In genomic region chr13:113043001-113043630, GRCh38 we compare ENCODE assay signal across 28 cellular contexts.
"Had no signal": no experiment of that assay in that cellular context is flagged by ENCODE, and none has a peak within 500 bp of the region (broad histone marks: within the 10 kb centered on the region; RNA-seq: fewer than 3 reads in every experiment).

No MANE protein-coding gene starts in this region.

- H3K4me3 Mint-ChIP-seq: activated CD4-positive, alpha-beta memory T cell treated with anti-CD3 and anti-CD28 coated beads for 36 hours; activated CD4-positive, alpha-beta T cell treated with anti-CD3 and anti-CD28 coated beads, Interleukin-2, amount 10 ng/mL, durations not matched to agents 24 days and 14 days; activated naive CD4-positive, alpha-beta T cell treated with anti-CD3 and anti-CD28 coated beads, Interleukin-2, amount 10 ng/mL, durations not matched to agents 7 days and 5 days; activated naive CD8-positive, alpha-beta T cell treated with anti-CD3 and anti-CD28 coated beads, Interleukin-2, amount 10 ng/mL, durations not matched to agents 7 days and 5 days; naive B cell; nephron progenitor cell; stimulated activated naive CD8-positive, alpha-beta T cell treated with anti-CD3 and anti-CD28 coated beads, Interleukin-15, Interleukin-2, amounts not matched to agents 100 ng/mL and 50 ng/mL, for 24 hours; T-helper 1 cell treated with Interleukin-12 subunit alpha and Interleukin-12 subunit beta and Interleukin-4 antibody, amounts not matched to agents 30 μg/mL and 1 μg/mL, for 36 hours had no signal

- H3K27ac Mint-ChIP-seq: activated CD4-positive, alpha-beta memory T cell treated with anti-CD3 and anti-CD28 coated beads for 36 hours; activated CD4-positive, alpha-beta T cell treated with anti-CD3 and anti-CD28 coated beads, Interleukin-2, amount 10 ng/mL, durations not matched to agents 24 days and 14 days; activated naive CD4-positive, alpha-beta T cell treated with anti-CD3 and anti-CD28 coated beads, Interleukin-2, amount 10 ng/mL, durations not matched to agents 7 days and 5 days; activated naive CD8-positive, alpha-beta T cell treated with anti-CD3 and anti-CD28 coated beads, Interleukin-2, amount 10 ng/mL, durations not matched to agents 7 days and 5 days; nephron progenitor cell; stimulated activated naive CD8-positive, alpha-beta T cell treated with anti-CD3 and anti-CD28 coated beads, Interleukin-15, Interleukin-2, amounts not matched to agents 100 ng/mL and 50 ng/mL, for 24 hours; T-helper 1 cell treated with Interleukin-12 subunit alpha and Interleukin-12 subunit beta and Interleukin-4 antibody, amounts not matched to agents 30 μg/mL and 1 μg/mL, for 36 hours had no signal

- H3K27me3 Mint-ChIP-seq: activated CD4-positive, alpha-beta memory T cell treated with anti-CD3 and anti-CD28 coated beads for 36 hours; activated CD4-positive, alpha-beta T cell treated with anti-CD3 and anti-CD28 coated beads, Interleukin-2, amount 10 ng/mL, durations not matched to agents 24 days and 14 days; activated naive CD4-positive, alpha-beta T cell treated with anti-CD3 and anti-CD28 coated beads, Interleukin-2, amount 10 ng/mL, durations not matched to agents 7 days and 5 days; activated naive CD8-positive, alpha-beta T cell treated with anti-CD3 and anti-CD28 coated beads, Interleukin-2, amount 10 ng/mL, durations not matched to agents 7 days and 5 days; stimulated activated naive CD8-positive, alpha-beta T cell treated with anti-CD3 and anti-CD28 coated beads, Interleukin-15, Interleukin-2, amounts not matched to agents 100 ng/mL and 50 ng/mL, for 24 hours had no signal

- DNase-seq: activated CD4-positive, alpha-beta memory T cell treated with anti-CD3 and anti-CD28 coated beads for 36 hours; activated CD4-positive, alpha-beta T cell treated with anti-CD3 and anti-CD28 coated beads, Interleukin-2, amount 10 ng/mL, durations not matched to agents 24 days and 14 days; activated CD4-positive, CD25-positive, alpha-beta regulatory T cell treated with anti-CD3 and anti-CD28 coated beads, Interleukin-2, amount 50 U/mL, for 72 hours; activated CD8-positive, alpha-beta memory T cell treated with anti-CD3 and anti-CD28 coated beads, Interleukin-2, amount 50 U/mL, for 4 hours; activated gamma-delta T cell; activated naive CD4-positive, alpha-beta T cell treated with anti-CD3 and anti-CD28 coated beads, Interleukin-2, amount 10 ng/mL, durations not matched to agents 7 days and 5 days; activated naive CD8-positive, alpha-beta T cell treated with anti-CD3 and anti-CD28 coated beads, Interleukin-2, amount 10 ng/mL, durations not matched to agents 7 days and 5 days; activated T-cell treated with anti-CD3 and anti-CD28 coated beads, Interleukin-2, amount 50 U/mL, for 1 hour; central memory CD4-positive, alpha-beta T cell; foreskin melanocyte; left ventricle myocardium superior; naive B cell; nephron progenitor cell; occipital lobe; right lobe of liver; stimulated activated CD4-positive, alpha-beta T cell treated with anti-CD3 and anti-CD28 coated beads, Interleukin-12 subunit alpha, Interleukin-12 subunit beta, amount 100 ng/mL, for 4 hours; stimulated activated CD4-positive, alpha-beta T cell treated with anti-CD3 and anti-CD28 coated beads, Interleukin-4, amount 100 ng/mL, for 1 hour; SW 1271; T1000; thyroid gland; WERI-Rb-1 had no signal

- ATAC-seq: heart right ventricle, left ventricle myocardium superior, mucosa of descending colon, right lobe of liver had no signal

- H3K27me3 ChIP-seq: heart right ventricle, right lobe of liver, thyroid gland, upper lobe of left lung, vagina had no signal

- H3K4me1 Mint-ChIP-seq: activated CD4-positive, alpha-beta T cell treated with anti-CD3 and anti-CD28 coated beads, Interleukin-2, amount 10 ng/mL, durations not matched to agents 24 days and 14 days; activated naive CD4-positive, alpha-beta T cell treated with anti-CD3 and anti-CD28 coated beads, Interleukin-2, amount 10 ng/mL, durations not matched to agents 7 days and 5 days; activated naive CD8-positive, alpha-beta T cell treated with anti-CD3 and anti-CD28 coated beads, Interleukin-2, amount 10 ng/mL, durations not matched to agents 7 days and 5 days had no signal

- H3K27ac ChIP-seq: esophagus muscularis mucosa, heart right ventricle, right lobe of liver, thyroid gland, upper lobe of left lung, WERI-Rb-1 had no signal

- H3K36me3 Mint-ChIP-seq: activated CD4-positive, alpha-beta memory T cell treated with anti-CD3 and anti-CD28 coated beads for 36 hours; activated naive CD4-positive, alpha-beta T cell treated with anti-CD3 and anti-CD28 coated beads, Interleukin-2, amount 10 ng/mL, durations not matched to agents 7 days and 5 days; activated naive CD8-positive, alpha-beta T cell treated with anti-CD3 and anti-CD28 coated beads, Interleukin-2, amount 10 ng/mL, durations not matched to agents 7 days and 5 days had no signal

- H3K4me1 ChIP-seq: esophagus muscularis mucosa, right lobe of liver, thyroid gland had no signal

- H3K9me3 Mint-ChIP-seq: activated CD4-positive, alpha-beta memory T cell treated with anti-CD3 and anti-CD28 coated beads for 36 hours; activated CD4-positive, alpha-beta T cell treated with anti-CD3 and anti-CD28 coated beads, Interleukin-2, amount 10 ng/mL, durations not matched to agents 24 days and 14 days; activated naive CD4-positive, alpha-beta T cell treated with anti-CD3 and anti-CD28 coated beads, Interleukin-2, amount 10 ng/mL, durations not matched to agents 7 days and 5 days; activated naive CD8-positive, alpha-beta T cell treated with anti-CD3 and anti-CD28 coated beads, Interleukin-2, amount 10 ng/mL, durations not matched to agents 7 days and 5 days; naive B cell; stimulated activated naive CD8-positive, alpha-beta T cell treated with anti-CD3 and anti-CD28 coated beads, Interleukin-15, Interleukin-2, amounts not matched to agents 100 ng/mL and 50 ng/mL, for 24 hours; T-helper 1 cell treated with Interleukin-12 subunit alpha and Interleukin-12 subunit beta and Interleukin-4 antibody, amounts not matched to agents 30 μg/mL and 1 μg/mL, for 36 hours had no signal
